In the genomic region with DNA sequence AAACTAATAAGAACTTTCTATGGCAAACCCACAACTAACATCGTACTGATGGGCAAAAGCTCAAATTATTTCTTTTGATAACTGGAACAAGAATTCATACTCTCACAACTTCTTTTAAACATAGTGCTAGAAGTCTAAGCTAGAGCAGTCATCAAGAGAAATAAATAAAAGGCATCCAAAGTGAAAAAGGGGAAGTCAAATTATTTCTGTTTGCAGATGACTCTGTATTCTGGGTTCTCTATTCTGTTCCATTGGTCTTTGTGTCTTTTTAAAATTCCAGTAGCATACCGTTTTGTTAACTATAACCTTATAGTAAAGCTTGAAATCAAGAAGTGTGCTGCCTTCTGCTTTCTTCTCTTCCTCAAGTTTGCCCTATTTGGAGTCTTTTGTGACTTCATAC, we compare ENCODE assay signal across 15 cellular contexts.
DNase-seq lines count a peak whose midpoint lies in the region; TF ChIP-seq lines count a peak whose summit lies in the region.
"Had no signal": no experiment of that assay in that cellular context is flagged by ENCODE, and none has a peak within 500 bp of the region (broad histone marks: within the 10 kb centered on the region; RNA-seq: fewer than 3 reads in every experiment).

No MANE protein-coding gene starts in this region.

- no peaks in the 10 kb centered on the region for H3F3A ChIP-seq in GM23248 (ENCODE audit: insufficient read depth)

- no peak for TF ChIP-seq CTCF in 22Rv1 (IDR thresholded peaks at IDR 0.05)

- H3K36me3 ChIP-seq in neuron (ENCODE audit: insufficient read depth, low read length) (no peaks in the 10 kb centered on the region), GM23248 (ENCODE audit: low read depth) (no peaks in the 10 kb centered on the region)

- no peaks in the 10 kb centered on the region for H3K79me2 ChIP-seq in GM23248 (ENCODE audit: insufficient read depth)

- no peak overlapping the region for H3K4me2 ChIP-seq in GM23248 (ENCODE audit: unreplicated experiment)
- H3K4me2 ChIP-seq: A549, GM23338 had no signal

- 17 to 19% methylated on average over 2 of the region's 2 CpGs for WGBS in GM23248 (ENCODE audit: low coverage in 1 of 2, low lambda C conversion rate in 2 of 2, missing lambda C conversion rate in 2 of 2), 2 experiments

- H3K27me3 ChIP-seq in neuron (ENCODE audit: insufficient read depth, low read length) (no peaks in the 10 kb centered on the region), GM23248 (replicated peaks; ENCODE audit: insufficient read depth) (no peaks in the 10 kb centered on the region)

- H2AFZ ChIP-seq in neuron (ENCODE audit: low read depth, low read length), result peak overlapping the region; percentile 26
- H2AFZ ChIP-seq in GM23248, result no peak overlapping the region
- H2AFZ ChIP-seq: GM23338 had no signal

- in situ Hi-C loops in GM23248 (cut with MboI), result no loop called here

- peak overlapping the region; percentile 14 for H3K27ac ChIP-seq in 22Rv1
- H3K27ac ChIP-seq in GM23248, result no peak overlapping the region
- H3K27ac ChIP-seq: A549, C4-2B, HL-60 had no signal

- H3K4me3 ChIP-seq in neuron (ENCODE audit: low read length) (no peak overlapping the region), GM23248 (no peak overlapping the region)
- H3K4me3 ChIP-seq: A549, GM23338 had no signal

- H3K4me1 ChIP-seq in neuron (ENCODE audit: insufficient read depth, low read length), result no peaks in the 10 kb centered on the region
- no peaks in the 10 kb centered on the region for H3K4me1 ChIP-seq in GM23248 (ENCODE audit: insufficient read depth)
- H3K4me1 ChIP-seq: A549, Caco-2 had no signal

- H3K9me3 ChIP-seq in neuron (ENCODE audit: low read length) (no peaks in the 10 kb centered on the region), GM23248 (ENCODE audit: low read depth) (no peaks in the 10 kb centered on the region)
- H3K9me3 ChIP-seq: A549, Caco-2 had no signal

- DNase-seq in Kasumi-1 (lab: John Stamatoyannopoulos, UW), result peak; percentile 2 to 9
- DNase-seq in OCI-M1 (lab: John Stamatoyannopoulos, UW), result peak; percentile 32
- DNase-seq in GM23248, result no peak
- DNase-seq in NCI-H1930 (lab: John Stamatoyannopoulos, UW), result no peak
- DNase-seq: AML-193; Caco-2; CD4-positive, alpha-beta T cell; GDM1; HCEC 1CT had no signal

- no peak overlapping the region for H3K9ac ChIP-seq in GM23248

- H3K9me2 ChIP-seq in GM23248 (ENCODE audit: insufficient read depth), result no peaks in the 10 kb centered on the region

- no peaks in the 10 kb centered on the region for H4K20me1 ChIP-seq in GM23248 (ENCODE audit: insufficient read depth)

Comparison
In these comparisons a context has a peak if more than half of its experiments do, and no peak if none do; other contexts are left out.
1. DNase-seq: peak in Kasumi-1 (2 of 2) and OCI-M1 (single experiment); none in GM23248 (single experiment) and NCI-H1930 (0 of 2).